In genomic region chr1:154151311-154151710, GRCh38 we compare ENCODE assay signal across 27 cellular contexts. TPM values are rescaled to one million over a fixed set of nuclear protein-coding genes. Genes with fewer than 3 reads are reported as not detected.
DNase-seq lines count a peak whose midpoint lies in the region; ATAC-seq, FAIRE-seq and TF ChIP-seq lines count a peak whose summit lies in the region.
"Had no signal": no experiment of that assay in that cellular context is flagged by ENCODE, and none has a peak within 500 bp of the region (broad histone marks: within the 10 kb centered on the region; RNA-seq: fewer than 3 reads in every experiment).

No MANE protein-coding gene starts in this region.

- TF ChIP-seq EP300 in A549 (IDR thresholded peaks at IDR 0.05) (no peak), HepG2 (IDR thresholded peaks at IDR 0.05; ENCODE audit: low read depth in 2 of 2, low read length in 2 of 2) (no peak), HepG2 (CRISPR knock-in tag; IDR thresholded peaks at IDR 0.05; ENCODE audit: borderline replicate concordance) (no peak)

- H3K27me3 ChIP-seq in HepG2 (ENCODE audit: control insufficient read depth in 1 of 2, insufficient read depth in 2 of 2, low read length in 2 of 2) (no peaks in the 10 kb centered on the region), GM23338 (ENCODE audit: insufficient read depth) (no peaks in the 10 kb centered on the region)
- H3K27me3 ChIP-seq: right atrium auricular region, upper lobe of left lung had no signal

- H3K4me3 ChIP-seq in A549 (no peak overlapping the region), choroid plexus epithelial cell (ENCODE audit: low read depth, low read length) (no peak overlapping the region), HepG2 (replicated peaks in 1 of 3; ENCODE audit: insufficient read depth in 1 of 3, low read depth in 2 of 3, low read length in 3 of 3) (no peak overlapping the region), GM23338 (no peak overlapping the region)
- H3K4me3 ChIP-seq: HAP-1, right atrium auricular region, upper lobe of left lung had no signal

- H3K4me3 Mint-ChIP-seq in GM23338: no peak overlapping the region
- H3K4me3 Mint-ChIP-seq: memory B cell; T-helper 2 cell treated with Interferon-gamma antibody and Interleukin-4, amounts not matched to agents 5 μg/mL and 100 μg/mL, for 36 hours had no signal

- peaks cover 5% of the 10 kb centered on the region; the same call in 2 of the 3 replicates for H3K36me3 Mint-ChIP-seq in GM23338 (ENCODE audit: low read depth)
- H3K36me3 Mint-ChIP-seq: memory B cell had no signal

- H3K9me2 ChIP-seq in GM23338 (ENCODE audit: insufficient read depth): no peaks in the 10 kb centered on the region

- no peaks in the 10 kb centered on the region for H3K9me3 Mint-ChIP-seq in GM23338
- H3K9me3 Mint-ChIP-seq: memory B cell; T-helper 2 cell treated with Interferon-gamma antibody and Interleukin-4, amounts not matched to agents 5 μg/mL and 100 μg/mL, for 36 hours had no signal

- H3K4me1 Mint-ChIP-seq in GM23338: peaks cover 12% of the 10 kb centered on the region; the same call in 2 of the 3 replicates

- TF ChIP-seq RAD21 in A549 (conservative IDR thresholded peaks at IDR 0.05 in 1 of 2, IDR thresholded peaks at IDR 0.05 in 1 of 2) (no peak), HepG2 (CRISPR knock-in tag; IDR thresholded peaks at IDR 0.05) (no peak)

- H3K36me3 ChIP-seq in HepG2 (replicated peaks in 1 of 2; ENCODE audit: control insufficient read depth in 1 of 2, insufficient read depth in 2 of 2, low read length in 2 of 2) (no peaks in the 10 kb centered on the region; a peak in 1 of 5 replicates), GM23338 (ENCODE audit: insufficient read depth) (peaks cover 9% of the 10 kb centered on the region; the same call in 1 of the 2 replicates)
- H3K36me3 ChIP-seq: right atrium auricular region had no signal

- H3K79me2 ChIP-seq in HepG2 (ENCODE audit: insufficient read depth, low read length) (no peaks in the 10 kb centered on the region), GM23338 (replicated peaks; ENCODE audit: insufficient read depth) (no peaks in the 10 kb centered on the region)

- H3K9ac ChIP-seq in HepG2 (ENCODE audit: insufficient read depth, low read depth, low read length): no peak overlapping the region

- CTCF ChIA-PET in A549 (lab: Yijun Ruan, JAX) (interaction anchor here (0.6 kb wide), 1 partner anchor 174 kb away, joined by 4 read pairs; the partner anchor contains the start of gene JTB), HepG2 (lab: Yijun Ruan, JAX; ENCODE audit: low intra/inter-chr PET ratio, low total read pairs) (no interaction called here)

- ATAC-seq in A549: no peak
- ATAC-seq in HepG2: no peak
- no peak for ATAC-seq in GM23338
- ATAC-seq: SK-N-SH treated with all-trans-retinoic acid at 6 μM for 48 hours had no signal

- BruUV-seq in HepG2 (replicated peaks; lab: Mats Ljungman, UMichigan): no TSS peak

- H4K20me1 ChIP-seq in HepG2 (ENCODE audit: insufficient read depth, low read length) (no peaks in the 10 kb centered on the region), GM23338 (replicated peaks; ENCODE audit: insufficient read depth) (no peaks in the 10 kb centered on the region; the same call in 1 of the 2 replicates)

- no peaks in the 10 kb centered on the region for H3K9me3 ChIP-seq in A549
- no peaks in the 10 kb centered on the region for H3K9me3 ChIP-seq in HepG2 (ENCODE audit: low read length)
- H3K9me3 ChIP-seq: HAP-1, right atrium auricular region, upper lobe of left lung had no signal

- intact Hi-C loops in HepG2 (cut with micrococcal nuclease; ENCODE audit: unreplicated experiment): no loop called here

- H2AFZ ChIP-seq in HepG2 (ENCODE audit: low read length): no peak overlapping the region
- no peak overlapping the region for H2AFZ ChIP-seq in GM23338

- H3K27ac Mint-ChIP-seq in GM23338: no peak overlapping the region
- H3K27ac Mint-ChIP-seq: memory B cell; T-helper 2 cell treated with Interferon-gamma antibody and Interleukin-4, amounts not matched to agents 5 μg/mL and 100 μg/mL, for 36 hours had no signal

- H3K4me2 ChIP-seq in A549 (no peak overlapping the region), HepG2 (ENCODE audit: low read depth, low read length) (no peak overlapping the region), GM23338 (no peak overlapping the region)

- H3K27me3 Mint-ChIP-seq in GM23338 (ENCODE audit: insufficient read depth, low read depth, poor library complexity): peaks cover 4% of the 10 kb centered on the region
- H3K27me3 Mint-ChIP-seq: memory B cell had no signal

- peaks cover 18% of the 10 kb centered on the region; the same call in 1 of the 2 replicates for H3F3A ChIP-seq in GM23338 (replicated peaks; ENCODE audit: low read depth)

- POLR2A ChIA-PET in A549 (lab: Yijun Ruan, JAX): no interaction called here
- POLR2A ChIA-PET in HepG2 (lab: Yijun Ruan, JAX): no interaction called here

- DNase-seq in A549 (ENCODE audit: low read depth in 1 of 2, low spot score in 1 of 2) (no peak), LHCN-M2 (ENCODE audit: low read depth) (peak; percentile 57), choroid plexus epithelial cell (ENCODE audit: low read depth) (peak; percentile 34), HepG2 (ENCODE audit: low spot score) (no peak), GM23338 (ENCODE audit: low spot score) (no peak), DMS53 (lab: John Stamatoyannopoulos, UW) (no peak), ACHN (no peak), D341Med (ENCODE audit: low spot score) (no peak)
- DNase-seq: activated CD4-positive, alpha-beta T cell treated with anti-CD3 and anti-CD28 coated beads, Interleukin-2, amount 50 U/mL, for 1 hour; C1 segment of cervical spinal cord; MV-4-11; NCI-H2171 treated with DMSO at 0.1 percent for 48 hours; NCI-H526 treated with DMSO at 0.1 percent for 48 hours; occipital lobe; upper lobe of left lung had no signal

- in situ Hi-C loops in HepG2 (cut with HindIII; ENCODE audit: extremely low pct_ligation_motif_present, low pct_unique_long_range_greater_than_20kb) (no loop called here), ACHN (cut with HindIII; ENCODE audit: low pct_ligation_motif_present, low pct_unique_long_range_greater_than_20kb, low sequenced_read_pairs) (no loop called here)

- FAIRE-seq in A549 (lab: Jason Lieb, UNC) (no peak), HepG2 (lab: Jason Lieb, UNC) (no peak)
- FAIRE-seq: A204.1 had no signal

- TF ChIP-seq CTCF in A549 (IDR thresholded peaks at IDR 0.05) (no peak), choroid plexus epithelial cell (conservative IDR thresholded peaks at IDR 0.05; ENCODE audit: low read depth, low read length) (no peak), HepG2 (CRISPR knock-in tag; IDR thresholded peaks at IDR 0.05) (no peak), GM23338 (conservative IDR thresholded peaks at IDR 0.05; ENCODE audit: low read depth in 2 of 2) (no peak)

- H3K4me1 ChIP-seq in A549 (peaks cover 5% of the 10 kb centered on the region; the same call in 2 of the 3 replicates), HepG2 (ENCODE audit: insufficient read depth, low read length) (no peaks in the 10 kb centered on the region), GM23338 (ENCODE audit: insufficient read depth) (peaks cover 11% of the 10 kb centered on the region)
- H3K4me1 ChIP-seq: HAP-1 had no signal

- no peak overlapping the region for H3K27ac ChIP-seq in A549
- no peak overlapping the region for H3K27ac ChIP-seq in HepG2 (ENCODE audit: extremely low read length, insufficient read depth, low read length)
- no peak overlapping the region for H3K27ac ChIP-seq in GM23338 (ENCODE audit: low read depth)
- H3K27ac ChIP-seq: epithelial cell of prostate, right atrium auricular region, upper lobe of left lung, VCaP had no signal

- TF ChIP-seq POLR2A in A549 (IDR thresholded peaks at IDR 0.05; ENCODE audit: low read length) (no peak), HepG2 (IDR thresholded peaks at IDR 0.05; ENCODE audit: insufficient read depth in 1 of 2, low read depth in 2 of 2, low read length in 2 of 2) (no peak)

RNA-seq across cellular contexts. Expression of gene NUP210L, which starts 3.6 kb away (rescaled TPM):
- polyA plus RNA-seq in A549 (2011; rRNA removed): not detected in 2 replicates
- polyA plus RNA-seq in A549 (2012; cell fraction: cytosol; rRNA removed): not detected in 2 replicates
- not detected in 2 replicates for polyA plus RNA-seq in A549 (2012; cell fraction: nucleus; rRNA removed)
- polyA plus RNA-seq in A549 (2017; fragmentation: RNase III; extraction: RNeasy Plus Mini Kit Qiagen cat#74134 plus additional on column Dnase treatment): not detected in 3 replicates
- 0.05 TPM in 1 of 2 replicates, not detected in the other for polyA minus RNA-seq in A549 (2011; rRNA and poly(A)+ RNA removed)
- not detected in 2 replicates for total RNA-seq in LHCN-M2 (2014; rRNA removed)
- not detected for polyA plus RNA-seq in LHCN-M2 (2012)
- not detected in 2 replicates for total RNA-seq in HepG2 (2016; rRNA removed; fragmentation: Illumina TruSeq; extraction: Trizol)
- not detected in 2 replicates for total RNA-seq in HepG2 (2016; cell fraction: cytosol; rRNA removed; fragmentation: Illumina TruSeq; extraction: Trizol; ENCODE audit: low read depth)
- total RNA-seq in HepG2 (2016; cell fraction: insoluble cytoplasmic fraction; rRNA removed; fragmentation: Illumina TruSeq; extraction: Trizol): not detected in 2 replicates
- not detected in 2 replicates for total RNA-seq in HepG2 (2016; cell fraction: membrane; rRNA removed; fragmentation: Illumina TruSeq; extraction: Trizol)
- total RNA-seq in HepG2 (2016; cell fraction: nucleus; rRNA removed; fragmentation: Illumina TruSeq; extraction: Trizol): not detected in 2 replicates
- polyA plus RNA-seq in HepG2 (2011; rRNA removed): not detected in 2 replicates
- not detected in 2 replicates for polyA plus RNA-seq in HepG2 (2011; cell fraction: cytosol; rRNA removed)
- polyA plus RNA-seq in HepG2 (2011; cell fraction: nucleus; rRNA removed): not detected in 2 replicates
- polyA plus RNA-seq in HepG2 (2012): not detected in 2 replicates
- polyA plus RNA-seq in HepG2 (2016; cell fraction: cytosol; fragmentation: Illumina TruSeq; extraction: Trizol; ENCODE audit: low read depth): not detected in 2 replicates
- polyA plus RNA-seq in HepG2 (2016; cell fraction: insoluble cytoplasmic fraction; fragmentation: Illumina TruSeq; extraction: Trizol; ENCODE audit: low read depth): not detected in 2 replicates
- polyA plus RNA-seq in HepG2 (2016; cell fraction: membrane; fragmentation: Illumina TruSeq; extraction: Trizol; ENCODE audit: low read depth): not detected in 2 replicates
- not detected in 2 replicates for polyA plus RNA-seq in HepG2 (2016; cell fraction: nucleus; fragmentation: Illumina TruSeq; extraction: Trizol; ENCODE audit: insufficient read depth, low read depth)
- 0.04 TPM in 1 of 2 replicates, not detected in the other for polyA minus RNA-seq in HepG2 (2011; rRNA and poly(A)+ RNA removed; ENCODE audit: low replicate concordance)
- not detected in 2 replicates for polyA minus RNA-seq in HepG2 (2011; cell fraction: cytosol; rRNA and poly(A)+ RNA removed)
- 0.12 TPM in 1 of 2 replicates, not detected in the other for polyA minus RNA-seq in HepG2 (2011; cell fraction: nucleus; rRNA and poly(A)+ RNA removed)
- total RNA-seq in GM23338 (2014; rRNA removed; shearing (Covaris generic)): not detected in 2 replicates
- 0.10 and 0.19 TPM in 2 replicates for polyA plus RNA-seq in GM23338 (2016; fragmentation: Nextera tagmentation; extraction: Ambion mirVana)
- total RNA-seq: glomerular endothelial cell, kidney epithelial cell had no signal

RNA-seq across cellular contexts. Expression of gene TPM3, which starts 40.6 kb away (rescaled TPM):
- 300 and 618 TPM in 2 replicates for polyA plus RNA-seq in A549 (2011; rRNA removed)
- polyA plus RNA-seq in A549 (2012; cell fraction: cytosol; rRNA removed): 235 and 269 TPM in 2 replicates
- 154 and 174 TPM in 2 replicates for polyA plus RNA-seq in A549 (2012; cell fraction: nucleus; rRNA removed)
- 495 to 510 TPM (median 500 TPM) in 3 replicates for polyA plus RNA-seq in A549 (2017; fragmentation: RNase III; extraction: RNeasy Plus Mini Kit Qiagen cat#74134 plus additional on column Dnase treatment)
- polyA minus RNA-seq in A549 (2011; rRNA and poly(A)+ RNA removed): 81.4 and 88.0 TPM in 2 replicates
- 1,027 and 1,163 TPM in 2 replicates for total RNA-seq in LHCN-M2 (2014; rRNA removed)
- polyA plus RNA-seq in LHCN-M2 (2012): 580 TPM
- total RNA-seq in HepG2 (2016; rRNA removed; fragmentation: Illumina TruSeq; extraction: Trizol): 307 and 481 TPM in 2 replicates
- 53.8 and 55.7 TPM in 2 replicates for total RNA-seq in HepG2 (2016; cell fraction: cytosol; rRNA removed; fragmentation: Illumina TruSeq; extraction: Trizol; ENCODE audit: low read depth)
- total RNA-seq in HepG2 (2016; cell fraction: insoluble cytoplasmic fraction; rRNA removed; fragmentation: Illumina TruSeq; extraction: Trizol): 323 and 475 TPM in 2 replicates
- total RNA-seq in HepG2 (2016; cell fraction: membrane; rRNA removed; fragmentation: Illumina TruSeq; extraction: Trizol): 138 and 148 TPM in 2 replicates
- 108 and 115 TPM in 2 replicates for total RNA-seq in HepG2 (2016; cell fraction: nucleus; rRNA removed; fragmentation: Illumina TruSeq; extraction: Trizol)
- polyA plus RNA-seq in HepG2 (2011; rRNA removed): 131 and 160 TPM in 2 replicates
- polyA plus RNA-seq in HepG2 (2011; cell fraction: cytosol; rRNA removed): 118 and 149 TPM in 2 replicates
- polyA plus RNA-seq in HepG2 (2011; cell fraction: nucleus; rRNA removed): 45.9 and 62.4 TPM in 2 replicates
- 153 and 194 TPM in 2 replicates for polyA plus RNA-seq in HepG2 (2012)
- polyA plus RNA-seq in HepG2 (2016; cell fraction: cytosol; fragmentation: Illumina TruSeq; extraction: Trizol; ENCODE audit: low read depth): 89.5 and 101 TPM in 2 replicates
- 611 and 615 TPM in 2 replicates for polyA plus RNA-seq in HepG2 (2016; cell fraction: insoluble cytoplasmic fraction; fragmentation: Illumina TruSeq; extraction: Trizol; ENCODE audit: low read depth)
- polyA plus RNA-seq in HepG2 (2016; cell fraction: membrane; fragmentation: Illumina TruSeq; extraction: Trizol; ENCODE audit: low read depth): 145 TPM in 2 replicates
- 192 and 200 TPM in 2 replicates for polyA plus RNA-seq in HepG2 (2016; cell fraction: nucleus; fragmentation: Illumina TruSeq; extraction: Trizol; ENCODE audit: insufficient read depth, low read depth)
- polyA minus RNA-seq in HepG2 (2011; rRNA and poly(A)+ RNA removed; ENCODE audit: low replicate concordance): 66.0 and 182 TPM in 2 replicates
- 56.6 and 67.6 TPM in 2 replicates for polyA minus RNA-seq in HepG2 (2011; cell fraction: cytosol; rRNA and poly(A)+ RNA removed)
- polyA minus RNA-seq in HepG2 (2011; cell fraction: nucleus; rRNA and poly(A)+ RNA removed): 52.8 and 54.2 TPM in 2 replicates
- total RNA-seq in GM23338 (2014; rRNA removed; shearing (Covaris generic)): 685 and 747 TPM in 2 replicates
- 502 and 544 TPM in 2 replicates for polyA plus RNA-seq in GM23338 (2016; fragmentation: Nextera tagmentation; extraction: Ambion mirVana)

RNA-seq across cellular contexts. Expression of gene CFAP141, which starts 54.8 kb away (rescaled TPM):
- not detected in 2 replicates for polyA plus RNA-seq in A549 (2011; rRNA removed)
- not detected in 2 replicates for polyA plus RNA-seq in A549 (2012; cell fraction: cytosol; rRNA removed)
- polyA plus RNA-seq in A549 (2012; cell fraction: nucleus; rRNA removed): not detected in 2 replicates
- 0.37 TPM in 1 of 3 replicates, not detected in the others for polyA plus RNA-seq in A549 (2017; fragmentation: RNase III; extraction: RNeasy Plus Mini Kit Qiagen cat#74134 plus additional on column Dnase treatment)
- not detected in 2 replicates for polyA minus RNA-seq in A549 (2011; rRNA and poly(A)+ RNA removed)
- not detected in 2 replicates for total RNA-seq in LHCN-M2 (2014; rRNA removed)
- not detected for polyA plus RNA-seq in LHCN-M2 (2012)
- total RNA-seq in HepG2 (2016; rRNA removed; fragmentation: Illumina TruSeq; extraction: Trizol): not detected in 2 replicates
- total RNA-seq in HepG2 (2016; cell fraction: cytosol; rRNA removed; fragmentation: Illumina TruSeq; extraction: Trizol; ENCODE audit: low read depth): not detected in 2 replicates
- total RNA-seq in HepG2 (2016; cell fraction: insoluble cytoplasmic fraction; rRNA removed; fragmentation: Illumina TruSeq; extraction: Trizol): not detected in 2 replicates
- total RNA-seq in HepG2 (2016; cell fraction: membrane; rRNA removed; fragmentation: Illumina TruSeq; extraction: Trizol): not detected in 2 replicates
- not detected in 2 replicates for total RNA-seq in HepG2 (2016; cell fraction: nucleus; rRNA removed; fragmentation: Illumina TruSeq; extraction: Trizol)
- not detected in 2 replicates for polyA plus RNA-seq in HepG2 (2011; rRNA removed)
- polyA plus RNA-seq in HepG2 (2011; cell fraction: cytosol; rRNA removed): not detected in 2 replicates
- not detected in 2 replicates for polyA plus RNA-seq in HepG2 (2011; cell fraction: nucleus; rRNA removed)
- polyA plus RNA-seq in HepG2 (2012): not detected in 2 replicates
- not detected in 2 replicates for polyA plus RNA-seq in HepG2 (2016; cell fraction: cytosol; fragmentation: Illumina TruSeq; extraction: Trizol; ENCODE audit: low read depth)
- not detected in 2 replicates for polyA plus RNA-seq in HepG2 (2016; cell fraction: insoluble cytoplasmic fraction; fragmentation: Illumina TruSeq; extraction: Trizol; ENCODE audit: low read depth)
- polyA plus RNA-seq in HepG2 (2016; cell fraction: membrane; fragmentation: Illumina TruSeq; extraction: Trizol; ENCODE audit: low read depth): not detected in 2 replicates
- not detected in 2 replicates for polyA plus RNA-seq in HepG2 (2016; cell fraction: nucleus; fragmentation: Illumina TruSeq; extraction: Trizol; ENCODE audit: insufficient read depth, low read depth)
- not detected in 2 replicates for polyA minus RNA-seq in HepG2 (2011; rRNA and poly(A)+ RNA removed; ENCODE audit: low replicate concordance)
- polyA minus RNA-seq in HepG2 (2011; cell fraction: cytosol; rRNA and poly(A)+ RNA removed): not detected in 2 replicates
- not detected in 2 replicates for polyA minus RNA-seq in HepG2 (2011; cell fraction: nucleus; rRNA and poly(A)+ RNA removed)
- not detected in 2 replicates for total RNA-seq in GM23338 (2014; rRNA removed; shearing (Covaris generic))
- not detected in 2 replicates for polyA plus RNA-seq in GM23338 (2016; fragmentation: Nextera tagmentation; extraction: Ambion mirVana)
- total RNA-seq: cardiac septum, glomerular endothelial cell, kidney epithelial cell, myocyte, occipital lobe, right atrium auricular region had no signal

Comparison
In these comparisons a context has a peak if more than half of its experiments do, and no peak if none do; other contexts are left out.
1. DNase-seq: peak in LHCN-M2 (single experiment) and choroid plexus epithelial cell (single experiment); none in A549 (0 of 2), HepG2 (single experiment), GM23338 (single experiment), DMS53 (single experiment), ACHN (single experiment) and D341Med (single experiment).
2. Of the 38 proteins assayed by ChIP-seq in both HepG2 and A549: peak only in HepG2: none; only in A549: none; in both: MAFK; in neither: 37.